Comparison of ENCODE assay signal across 17 cellular contexts in genomic region chr21:37008705-37009104, GRCh38. TPM values are rescaled to one million over a fixed set of nuclear protein-coding genes. Genes with fewer than 3 reads are reported as not detected.
DNase-seq lines count a peak whose midpoint lies in the region; ATAC-seq and TF ChIP-seq lines count a peak whose summit lies in the region.
"Had no signal": no experiment of that assay in that cellular context is flagged by ENCODE, and none has a peak within 500 bp of the region (broad histone marks: within the 10 kb centered on the region; RNA-seq: fewer than 3 reads in every experiment).

No MANE protein-coding gene starts in this region.

- no peaks in the 10 kb centered on the region for H3K9me3 Mint-ChIP-seq in neural crest cell
- H3K9me3 Mint-ChIP-seq: activated B cell treated with CpG ODN at 0.5 μM for 24 hours; activated T-helper 2 cell treated with anti-CD3 and anti-CD28 coated beads, Interferon-gamma antibody, Interleukin-2, Interleukin-4, amounts not matched to agents 10 μg/mL and 5 μg/mL and 100 μg/mL, durations not matched to agents 14 hours and 24 hours and 36 hours; IgD-negative memory B cell had no signal

- H3K36me3 Mint-ChIP-seq in neural crest cell (ENCODE audit: low read depth): no peaks in the 10 kb centered on the region
- H3K36me3 Mint-ChIP-seq: IgD-negative memory B cell had no signal

- peak overlapping the region; percentile 50 for H3K4me3 Mint-ChIP-seq in neural crest cell
- H3K4me3 Mint-ChIP-seq: activated B cell treated with CpG ODN at 0.5 μM for 24 hours, T-helper 17 cell had no signal

- H3K27ac Mint-ChIP-seq in neural crest cell (ENCODE audit: unreplicated experiment): no peak overlapping the region
- H3K27ac Mint-ChIP-seq: activated B cell treated with CpG ODN at 0.5 μM for 24 hours; activated T-helper 2 cell treated with anti-CD3 and anti-CD28 coated beads, Interferon-gamma antibody, Interleukin-2, Interleukin-4, amounts not matched to agents 10 μg/mL and 5 μg/mL and 100 μg/mL, durations not matched to agents 14 hours and 24 hours and 36 hours; T-helper 17 cell had no signal

- no peak for ATAC-seq in HG03175 (IDR thresholded peaks at IDR 0.05; ENCODE audit: unreplicated experiment)
- ATAC-seq: T-helper 17 cell had no signal

- DNase-seq in DMS79 treated with DMSO at 0.1 percent for 48 hours (lab: John Stamatoyannopoulos, UW) (peak; percentile 96), NCI-H1436 treated with DMSO at 0.1 percent for 48 hours (lab: John Stamatoyannopoulos, UW) (peak; percentile 88), NCI-H510A (lab: John Stamatoyannopoulos, UW) (peak; percentile 82), neural crest cell (ENCODE audit: low read depth, low spot score) (no peak), putamen (ENCODE audit: low spot score) (no peak)
- no peak for DNase-seq in activated CD4-positive, CD25-positive, alpha-beta regulatory T cell treated with anti-CD3 and anti-CD28 coated beads, Interleukin-2, amount 50 U/mL, for 72 hours
- DNase-seq: activated B cell treated with CpG ODN at 0.5 μM for 24 hours; AML-193; central memory CD4-positive, alpha-beta T cell; effector CD4-positive, alpha-beta T cell; midbrain; MV-4-11; stimulated activated CD4-positive, alpha-beta T cell treated with anti-CD3 and anti-CD28 coated beads, Interleukin-4, amount 100 ng/mL, for 4 hours; T-helper 17 cell had no signal

- H3K27me3 Mint-ChIP-seq in neural crest cell (ENCODE audit: low read depth): peaks cover 62% of the 10 kb centered on the region

- peaks cover 10% of the 10 kb centered on the region for H3K4me1 Mint-ChIP-seq in neural crest cell

- no peak for TF ChIP-seq CTCF in neural crest cell (conservative IDR thresholded peaks at IDR 0.05)

RNA-seq across cellular contexts. Expression of gene RIPPLY3, which starts 2.2 kb away (rescaled TPM):
- 2.6 and 3.2 TPM in 2 replicates for total RNA-seq in neural crest cell
- total RNA-seq: activated B cell treated with CpG ODN at 0.5 μM for 24 hours; activated T-helper 2 cell treated with anti-CD3 and anti-CD28 coated beads, Interferon-gamma antibody, Interleukin-2, Interleukin-4, amounts not matched to agents 10 μg/mL and 5 μg/mL and 100 μg/mL, durations not matched to agents 14 hours and 24 hours and 36 hours; T-helper 17 cell had no signal

RNA-seq across cellular contexts. Expression of gene HLCS, which starts 42.2 kb away (rescaled TPM):
- 18.5 and 21.9 TPM in 2 replicates for total RNA-seq in neural crest cell

Comparison
In these comparisons a context has a peak if more than half of its experiments do, and no peak if none do; other contexts are left out.
1. DNase-seq: peak in DMS79 treated with DMSO at 0.1 percent for 48 hours (single experiment), NCI-H1436 treated with DMSO at 0.1 percent for 48 hours (single experiment) and NCI-H510A (single experiment); none in neural crest cell (single experiment), activated CD4-positive, CD25-positive, alpha-beta regulatory T cell treated with anti-CD3 and anti-CD28 coated beads, Interleukin-2, amount 50 U/mL, for 72 hours (single experiment) and putamen (single experiment).